13 cellular contexts compared by ENCODE assay signal in genomic region chr1:207070811-207071210, GRCh38. TPM values are rescaled to one million over a fixed set of nuclear protein-coding genes. Genes with fewer than 3 reads are reported as not detected.
DNase-seq lines count a peak whose midpoint lies in the region; ATAC-seq and TF ChIP-seq lines count a peak whose summit lies in the region.
"Had no signal": no experiment of that assay in that cellular context is flagged by ENCODE, and none has a peak within 500 bp of the region (broad histone marks: within the 10 kb centered on the region; RNA-seq: fewer than 3 reads in every experiment).

No MANE protein-coding gene starts in this region.

- intact Hi-C loops in natural killer cell (cut with micrococcal nuclease): no loop called here
- intact Hi-C loops in Caco-2 (cut with micrococcal nuclease; ENCODE audit: unreplicated experiment): no loop called here

- H3K27me3 Mint-ChIP-seq in T-helper 1 cell treated with Interleukin-12 subunit alpha and Interleukin-12 subunit beta and Interleukin-4 antibody, amounts not matched to agents 30 μg/mL and 1 μg/mL, for 36 hours (ENCODE audit: low read depth): peaks cover 6% of the 10 kb centered on the region
- H3K27me3 Mint-ChIP-seq in T-helper 2 cell treated with Interferon-gamma antibody and Interleukin-4, amounts not matched to agents 5 μg/mL and 100 μg/mL, for 36 hours (ENCODE audit: low read depth): peaks cover 19% of the 10 kb centered on the region
- H3K27me3 Mint-ChIP-seq in natural killer cell (ENCODE audit: low read depth in 2 of 2) (peaks cover 0 to 4% of the 10 kb centered on the region in 2 donors), Caco-2 (ENCODE audit: insufficient read depth, unreplicated experiment) (no peaks in the 10 kb centered on the region)

- no TSS peak for BruUV-seq in Caco-2 (replicated peaks; lab: Mats Ljungman, UMichigan)

- CTCF ChIA-PET in Caco-2 (lab: Charles Lee): interaction anchor here (0.6 to 0.7 kb wide), 2 partner anchors 18 to 336 kb away, joined by 3 to 4 read pairs; partner anchors contain the start of gene PFKFB2

- ATAC-seq in natural killer cell (peak; percentile 45 to 80 (median 78)), GM21786 (IDR thresholded peaks at IDR 0.05; ENCODE audit: unreplicated experiment) (no peak), HG02571 (IDR thresholded peaks at IDR 0.05; ENCODE audit: unreplicated experiment) (no peak)

- H3K4me1 ChIP-seq in Caco-2: no peaks in the 10 kb centered on the region
- H3K4me1 ChIP-seq: adrenal gland had no signal

- POLR2A ChIA-PET in Caco-2 (lab: Charles Lee): no interaction called here

- H3K4me3 ChIP-seq in HL-60 (replicated peaks; ENCODE audit: insufficient read depth, low read length) (no peak overlapping the region), Caco-2 (ENCODE audit: low read depth, low read length) (no peak overlapping the region)
- H3K4me3 ChIP-seq: adrenal gland, PC-9 had no signal

- TF ChIP-seq CTCF in HL-60 (IDR thresholded peaks at IDR 0.05; ENCODE audit: insufficient read depth, low read length) (no peak), natural killer cell (IDR thresholded peaks at IDR 0.05) (no peak), Caco-2 (IDR thresholded peaks at IDR 0.05; ENCODE audit: insufficient read depth in 1 of 2, low read depth in 1 of 2, low read length in 1 of 2, severe bottlenecking in 1 of 2, unreplicated experiment in 1 of 2) (no peak)

- peak overlapping the region; percentile 32 for H3K27ac ChIP-seq in HL-60 (replicated peaks)
- H3K27ac ChIP-seq: adrenal gland, PC-9 had no signal

- no peaks in the 10 kb centered on the region for H3K9me3 Mint-ChIP-seq in T-helper 1 cell treated with Interleukin-12 subunit alpha and Interleukin-12 subunit beta and Interleukin-4 antibody, amounts not matched to agents 30 μg/mL and 1 μg/mL, for 36 hours
- no peaks in the 10 kb centered on the region for H3K9me3 Mint-ChIP-seq in T-helper 2 cell treated with Interferon-gamma antibody and Interleukin-4, amounts not matched to agents 5 μg/mL and 100 μg/mL, for 36 hours
- no peaks in the 10 kb centered on the region for H3K9me3 Mint-ChIP-seq in natural killer cell
- no peaks in the 10 kb centered on the region for H3K9me3 Mint-ChIP-seq in Caco-2 (ENCODE audit: unreplicated experiment)

- DNase-seq in T-helper 1 cell: no peak
- DNase-seq in HL-60 (ENCODE audit: low read depth in 1 of 2, low spot score in 1 of 2): peak in 1 of 2 experiments; percentile 90
- no peak for DNase-seq in T-helper 2 cell treated with Interferon-gamma antibody and Interleukin-4, amounts not matched to agents 5 μg/mL and 100 μg/mL, for 36 hours (ENCODE audit: low spot score)
- DNase-seq in natural killer cell: no peak
- DNase-seq in Caco-2: no peak
- DNase-seq: 8988T, adrenal gland, NCI-H1092, PC-9 had no signal

- peaks cover 11% of the 10 kb centered on the region for H3K36me3 Mint-ChIP-seq in T-helper 1 cell treated with Interleukin-12 subunit alpha and Interleukin-12 subunit beta and Interleukin-4 antibody, amounts not matched to agents 30 μg/mL and 1 μg/mL, for 36 hours (ENCODE audit: low read depth)
- no peaks in the 10 kb centered on the region for H3K36me3 Mint-ChIP-seq in T-helper 2 cell treated with Interferon-gamma antibody and Interleukin-4, amounts not matched to agents 5 μg/mL and 100 μg/mL, for 36 hours (ENCODE audit: low read depth)
- H3K36me3 Mint-ChIP-seq in natural killer cell (no peaks in the 10 kb centered on the region), Caco-2 (ENCODE audit: insufficient read depth, unreplicated experiment) (peaks cover 19% of the 10 kb centered on the region)

- peaks cover 26% of the 10 kb centered on the region for H3K4me1 Mint-ChIP-seq in T-helper 1 cell treated with Interleukin-12 subunit alpha and Interleukin-12 subunit beta and Interleukin-4 antibody, amounts not matched to agents 30 μg/mL and 1 μg/mL, for 36 hours (ENCODE audit: low read depth)
- peaks cover 21% of the 10 kb centered on the region for H3K4me1 Mint-ChIP-seq in T-helper 2 cell treated with Interferon-gamma antibody and Interleukin-4, amounts not matched to agents 5 μg/mL and 100 μg/mL, for 36 hours (ENCODE audit: low read depth)
- peaks cover 24 to 26% of the 10 kb centered on the region in 2 donors for H3K4me1 Mint-ChIP-seq in natural killer cell
- no peaks in the 10 kb centered on the region for H3K4me1 Mint-ChIP-seq in Caco-2 (ENCODE audit: low read depth, unreplicated experiment)

- no peaks in the 10 kb centered on the region for H3K27me3 ChIP-seq in HL-60 (ENCODE audit: insufficient read depth, poor library complexity, severe bottlenecking)
- H3K27me3 ChIP-seq in Caco-2 (replicated peaks; ENCODE audit: control insufficient read depth, insufficient read depth, low read length): no peaks in the 10 kb centered on the region
- H3K27me3 ChIP-seq: adrenal gland had no signal

- H3K36me3 ChIP-seq in Caco-2 (ENCODE audit: control insufficient read depth, insufficient read depth, low read length): peaks cover 3% of the 10 kb centered on the region

- H3K9me3 ChIP-seq in Caco-2: no peaks in the 10 kb centered on the region
- H3K9me3 ChIP-seq: adrenal gland had no signal

- peak overlapping the region; percentile 58 for H3K27ac Mint-ChIP-seq in T-helper 1 cell treated with Interleukin-12 subunit alpha and Interleukin-12 subunit beta and Interleukin-4 antibody, amounts not matched to agents 30 μg/mL and 1 μg/mL, for 36 hours
- peak overlapping the region; percentile 38 for H3K27ac Mint-ChIP-seq in T-helper 2 cell treated with Interferon-gamma antibody and Interleukin-4, amounts not matched to agents 5 μg/mL and 100 μg/mL, for 36 hours
- peak overlapping the region; percentile 68 to 72 for H3K27ac Mint-ChIP-seq in natural killer cell
- no peak overlapping the region for H3K27ac Mint-ChIP-seq in Caco-2 (ENCODE audit: unreplicated experiment)

- no peak overlapping the region for H3K4me3 Mint-ChIP-seq in T-helper 1 cell treated with Interleukin-12 subunit alpha and Interleukin-12 subunit beta and Interleukin-4 antibody, amounts not matched to agents 30 μg/mL and 1 μg/mL, for 36 hours
- H3K4me3 Mint-ChIP-seq in T-helper 2 cell treated with Interferon-gamma antibody and Interleukin-4, amounts not matched to agents 5 μg/mL and 100 μg/mL, for 36 hours: peak overlapping the region; percentile 59
- H3K4me3 Mint-ChIP-seq in natural killer cell (peak overlapping the region; percentile 74), Caco-2 (ENCODE audit: unreplicated experiment) (no peak overlapping the region)

RNA-seq across cellular contexts. Expression of gene PFKFB2, which starts 17.7 kb away (rescaled TPM):
- 1 to 10 TPM; 5.3 to 8.5 (median 7.4) TPM for total RNA-seq in natural killer cell
- 36.4 and 38.9 TPM in 2 replicates for total RNA-seq in Caco-2 (2022)

RNA-seq across cellular contexts. Expression of gene C4BPB, which starts 17.8 kb away (rescaled TPM):
- not detected for total RNA-seq in natural killer cell
- total RNA-seq in Caco-2 (2022): 93.0 and 99.8 TPM in 2 replicates

RNA-seq across cellular contexts. Expression of gene YOD1, which starts 19.8 kb away (rescaled TPM):
- total RNA-seq in natural killer cell (10 to 100 TPM; 20.6 to 22.8 (median 21.2) TPM), Caco-2 (2022) (11.8 and 11.9 TPM in 2 replicates)

RNA-seq across cellular contexts. Expression of gene C4BPA, which starts 33.2 kb away (rescaled TPM):
- total RNA-seq in natural killer cell: not detected
- 10.6 and 12.7 TPM in 2 replicates for total RNA-seq in Caco-2 (2022)
- total RNA-seq: PC-9; T-helper 1 cell treated with Interleukin-12 subunit alpha and Interleukin-12 subunit beta and Interleukin-4 antibody, amounts not matched to agents 30 ng/mL and 1 ng/mL, for 36 hours had no signal

RNA-seq across cellular contexts. Expression of gene C1orf116, which starts 38.3 kb away (rescaled TPM):
- under 1 TPM; 0.21 to 0.39 (median 0.30) TPM for total RNA-seq in natural killer cell
- total RNA-seq in Caco-2 (2022): 8.7 and 10.4 TPM in 2 replicates
- total RNA-seq: T-helper 1 cell treated with Interleukin-12 subunit alpha and Interleukin-12 subunit beta and Interleukin-4 antibody, amounts not matched to agents 30 ng/mL and 1 ng/mL, for 36 hours had no signal

Comparison
In these comparisons a context has a peak if more than half of its experiments do, and no peak if none do; other contexts are left out.
1. H3K4me3 Mint-ChIP-seq: peak in T-helper 2 cell treated with Interferon-gamma antibody and Interleukin-4, amounts not matched to agents 5 μg/mL and 100 μg/mL, for 36 hours (single experiment) and natural killer cell (single experiment); none in T-helper 1 cell treated with Interleukin-12 subunit alpha and Interleukin-12 subunit beta and Interleukin-4 antibody, amounts not matched to agents 30 μg/mL and 1 μg/mL, for 36 hours (single experiment) and Caco-2 (single experiment).
2. ATAC-seq: peak in natural killer cell (3 of 3); none in GM21786 (single experiment) and HG02571 (single experiment).
3. RNA of gene C4BPB, which starts 17.8 kb away (total RNA-seq): 93.0 to 99.8 TPM in Caco-2; not detected in natural killer cell; every median in the first group is over 10 times any median in the second.